Comparison of ENCODE assay signal across 8 cellular contexts in genomic region chr7:7967909-7968543, GRCh38. TPM values are rescaled to one million over a fixed set of nuclear protein-coding genes. Genes with fewer than 3 reads are reported as not detected.
DNase-seq lines count a peak whose midpoint lies in the region; ATAC-seq and TF ChIP-seq lines count a peak whose summit lies in the region.

No MANE protein-coding gene starts in this region.

- in situ Hi-C loops in KBM-7 (cut with MboI; ENCODE audit: low pct_unique_long_range_greater_than_20kb, low sequenced_read_pairs) = no loop called here

- peak overlapping the region; percentile 61 for H3K27ac ChIP-seq in CD8-positive, alpha-beta T cell (ENCODE audit: low read depth, low read length)
- H3K27ac ChIP-seq in MM.1S (ENCODE audit: low read length) = peak overlapping the region; percentile 83

- H3K79me2 ChIP-seq in MM.1S (ENCODE audit: low read length) = peaks cover 40% of the 10 kb centered on the region

- no peak for TF ChIP-seq CTCF in CD8-positive, alpha-beta T cell (IDR thresholded peaks at IDR 0.05)
- TF ChIP-seq CTCF in MM.1S (IDR thresholded peaks at IDR 0.05; ENCODE audit: low read length) (peak; percentile 18), neural crest cell (conservative IDR thresholded peaks at IDR 0.05) (no peak)

- H3K27ac Mint-ChIP-seq in CD8-positive, alpha-beta T cell = peak overlapping the region; percentile 95
- peak overlapping the region; percentile 77 for H3K27ac Mint-ChIP-seq in dendritic cell treated with granulocyte-macrophage colony-stimulating factor and Interleukin-4, amounts not matched to agents 40 ng/mL and 50 ng/mL, for 4 days
- H3K27ac Mint-ChIP-seq in neural crest cell (ENCODE audit: unreplicated experiment) = no peak overlapping the region

- no peak for ATAC-seq in CD8-positive, alpha-beta T cell
- ATAC-seq in GM19324 (IDR thresholded peaks at IDR 0.05; ENCODE audit: low FRiP score, unreplicated experiment) = no peak
- ATAC-seq in GM19023 (IDR thresholded peaks at IDR 0.05; ENCODE audit: unreplicated experiment) = no peak

- CTCF ChIA-PET in CD8-positive, alpha-beta T cell (lab: Charles Lee) = interaction anchor here (1.6 to 3.3 kb wide), 6 partner anchors 9 to 286 kb away, joined by 3 to 14 read pairs (median 5); no protein-coding TSS in a partner anchor

- no peaks in the 10 kb centered on the region for H4K20me1 ChIP-seq in MM.1S (ENCODE audit: insufficient read depth, low read length)

- H3K4me1 Mint-ChIP-seq in CD8-positive, alpha-beta T cell (ENCODE audit: low read depth) = peaks cover 32% of the 10 kb centered on the region
- peaks cover 11% of the 10 kb centered on the region for H3K4me1 Mint-ChIP-seq in dendritic cell treated with granulocyte-macrophage colony-stimulating factor and Interleukin-4, amounts not matched to agents 40 ng/mL and 50 ng/mL, for 4 days (ENCODE audit: low read depth)
- peaks cover 8% of the 10 kb centered on the region for H3K4me1 Mint-ChIP-seq in neural crest cell

- H3K4me2 ChIP-seq in MM.1S (ENCODE audit: low read depth, low read length) = peak overlapping the region; percentile 69

- H3K9me2 ChIP-seq in MM.1S (replicated peaks; ENCODE audit: insufficient read depth, low read length) = no peaks in the 10 kb centered on the region

- POLR2A ChIA-PET in CD8-positive, alpha-beta T cell (lab: Charles Lee) = interaction anchor here (0.8 to 4.2 kb wide), 18 partner anchors 10 to 328 kb away, joined by 3 to 23 read pairs (median 5); partner anchors contain the start of gene UMAD1

- no peaks in the 10 kb centered on the region for H3K27me3 Mint-ChIP-seq in CD8-positive, alpha-beta T cell (ENCODE audit: low read depth)
- peaks cover 1% of the 10 kb centered on the region for H3K27me3 Mint-ChIP-seq in dendritic cell treated with granulocyte-macrophage colony-stimulating factor and Interleukin-4, amounts not matched to agents 40 ng/mL and 50 ng/mL, for 4 days
- no peaks in the 10 kb centered on the region for H3K27me3 Mint-ChIP-seq in neural crest cell (ENCODE audit: low read depth)

- H2AFZ ChIP-seq in MM.1S (ENCODE audit: low read length) = peak overlapping the region; percentile 29; the same call in 1 of the 2 replicates

- no peak for DNase-seq in CD8-positive, alpha-beta T cell
- no peak for DNase-seq in MM.1S
- no peak for DNase-seq in neural crest cell (ENCODE audit: low read depth, low spot score)
- DNase-seq in HuH-7 (ENCODE audit: low spot score) = no peak
- DNase-seq in KBM-7 = no peak

- H3K4me3 ChIP-seq in CD8-positive, alpha-beta T cell (ENCODE audit: low read depth, low read length) = peak overlapping the region; percentile 44
- H3K4me3 ChIP-seq in MM.1S (ENCODE audit: low read length) = peak overlapping the region; percentile 84

- no peaks in the 10 kb centered on the region for H3K36me3 ChIP-seq in CD8-positive, alpha-beta T cell (ENCODE audit: insufficient read depth, low read length)
- H3K36me3 ChIP-seq in MM.1S (replicated peaks; ENCODE audit: insufficient read depth, low read length) = no peaks in the 10 kb centered on the region

- H3K4me3 Mint-ChIP-seq in CD8-positive, alpha-beta T cell = peak overlapping the region; percentile 92
- H3K4me3 Mint-ChIP-seq in dendritic cell treated with granulocyte-macrophage colony-stimulating factor and Interleukin-4, amounts not matched to agents 40 ng/mL and 50 ng/mL, for 4 days = peak overlapping the region; percentile 86
- H3K4me3 Mint-ChIP-seq in neural crest cell = peak overlapping the region; percentile 84

- H3F3A ChIP-seq in MM.1S (ENCODE audit: insufficient read depth, low read length) = peaks cover 39% of the 10 kb centered on the region

- no peaks in the 10 kb centered on the region for H3K9me3 ChIP-seq in CD8-positive, alpha-beta T cell (ENCODE audit: low read length)
- H3K9me3 ChIP-seq in MM.1S (replicated peaks; ENCODE audit: insufficient read depth, low read length) = no peaks in the 10 kb centered on the region

- peak overlapping the region; percentile 53 for H3K9ac ChIP-seq in MM.1S (ENCODE audit: low read length)

- no peaks in the 10 kb centered on the region for H3K9me3 Mint-ChIP-seq in CD8-positive, alpha-beta T cell
- H3K9me3 Mint-ChIP-seq in dendritic cell treated with granulocyte-macrophage colony-stimulating factor and Interleukin-4, amounts not matched to agents 40 ng/mL and 50 ng/mL, for 4 days = no peaks in the 10 kb centered on the region
- no peaks in the 10 kb centered on the region for H3K9me3 Mint-ChIP-seq in neural crest cell

- H3K36me3 Mint-ChIP-seq in CD8-positive, alpha-beta T cell = peaks cover 4% of the 10 kb centered on the region
- peaks cover 9% of the 10 kb centered on the region for H3K36me3 Mint-ChIP-seq in dendritic cell treated with granulocyte-macrophage colony-stimulating factor and Interleukin-4, amounts not matched to agents 40 ng/mL and 50 ng/mL, for 4 days (ENCODE audit: low read depth)
- no peaks in the 10 kb centered on the region for H3K36me3 Mint-ChIP-seq in neural crest cell (ENCODE audit: low read depth)

- H3K4me1 ChIP-seq in CD8-positive, alpha-beta T cell (ENCODE audit: insufficient read depth, low read length) = peaks cover 31% of the 10 kb centered on the region
- peaks cover 27% of the 10 kb centered on the region; the same call in 1 of the 2 replicates for H3K4me1 ChIP-seq in MM.1S (ENCODE audit: low read length)

- intact Hi-C loops in CD8-positive, alpha-beta T cell (cut with DNase I, micrococcal nuclease) = loop anchor here (1.0 to 5.0 kb wide), 7 partner anchors 23 to 786 kb away; partner anchors contain the start of genes UMAD1 (in 2 of the 2), C1GALT1 (in 1 of the 2) and MIOS (in 1 of the 2)
- intact Hi-C loops in dendritic cell treated with granulocyte-macrophage colony-stimulating factor and Interleukin-4, amounts not matched to agents 40 ng/mL and 50 ng/mL, for 4 days (cut with micrococcal nuclease) = loop anchor here (2.0 to 5.0 kb wide), 4 partner anchors 101 to 786 kb away; partner anchors contain the start of genes C1GALT1, MIOS and UMAD1

- H3K27me3 ChIP-seq in CD8-positive, alpha-beta T cell (ENCODE audit: insufficient read depth, low read length) = no peaks in the 10 kb centered on the region
- H3K27me3 ChIP-seq in MM.1S (replicated peaks; ENCODE audit: insufficient read depth, low read length) = no peaks in the 10 kb centered on the region

RNA-seq across cellular contexts. Expression of gene GLCCI1, which starts 0.6 kb away (rescaled TPM):
- 10 to 100 TPM; 21.8 to 23.6 TPM for total RNA-seq in CD8-positive, alpha-beta T cell
- 26.2 and 29.2 TPM in 2 replicates for total RNA-seq in neural crest cell
